ENCODE assay signal across 37 cellular contexts in genomic region chr3:167631471-167631870, GRCh38. TPM values are rescaled to one million over a fixed set of nuclear protein-coding genes. Genes with fewer than 3 reads are reported as not detected.
"Had no signal": no experiment of that assay in that cellular context is flagged by ENCODE, and none has a peak within 500 bp of the region (broad histone marks: within the 10 kb centered on the region; RNA-seq: fewer than 3 reads in every experiment).

No MANE protein-coding gene starts in this region.

- H3K36me3 Mint-ChIP-seq: activated CD8-positive, alpha-beta memory T cell treated with anti-CD3 and anti-CD28 coated beads, Interleukin-2, amount 10 ng/mL, durations not matched to agents 7 days and 5 days; activated naive CD4-positive, alpha-beta T cell treated with anti-CD3 and anti-CD28 coated beads, Interleukin-2, amount 50 U/mL, for 72 hours; activated naive CD8-positive, alpha-beta T cell treated with anti-CD3 and anti-CD28 coated beads for 36 hours had no signal

- ATAC-seq: activated CD4-positive, alpha-beta T cell treated with anti-CD3 and anti-CD28 coated beads for 36 hours; activated CD4-positive, CD25-positive, alpha-beta regulatory T cell treated with anti-CD3 and anti-CD28 coated beads, Interleukin-2, amount 50 U/mL, for 24 hours; activated CD8-positive, alpha-beta memory T cell treated with anti-CD3 and anti-CD28 coated beads, Interleukin-2, amount 10 ng/mL, durations not matched to agents 7 days and 5 days; activated CD8-positive, alpha-beta T cell treated with anti-CD3 and anti-CD28 coated beads, Interleukin-2, amount 10 ng/mL, durations not matched to agents 7 days and 5 days; activated naive CD4-positive, alpha-beta T cell treated with anti-CD3 and anti-CD28 coated beads, Interleukin-2, amount 50 U/mL, for 72 hours; body of pancreas had no signal

- H3K9me3 ChIP-seq: adrenal gland, body of pancreas, breast epithelium had no signal

- DNase-seq: activated CD4-positive, alpha-beta memory T cell treated with anti-CD3 and anti-CD28 coated beads, Interleukin-2, amount 10 ng/mL, durations not matched to agents 7 days and 5 days; activated CD4-positive, alpha-beta T cell treated with anti-CD3 and anti-CD28 coated beads for 1 hour; activated CD4-positive, alpha-beta T cell treated with anti-CD3 and anti-CD28 coated beads for 36 hours; activated CD4-positive, alpha-beta T cell treated with anti-CD3 and anti-CD28 coated beads for 48 hours; activated CD4-positive, alpha-beta T cell treated with anti-CD3 and anti-CD28 coated beads, Interleukin-2, amount 10 ng/mL, durations not matched to agents 7 days and 5 days; activated CD4-positive, alpha-beta T cell treated with anti-CD3 and anti-CD28 coated beads, Interleukin-2, amount 50 U/mL, for 48 hours; activated CD4-positive, CD25-positive, alpha-beta regulatory T cell; activated CD8-positive, alpha-beta memory T cell treated with anti-CD3 and anti-CD28 coated beads for 24 hours; activated CD8-positive, alpha-beta memory T cell treated with anti-CD3 and anti-CD28 coated beads, Interleukin-2, amount 10 ng/mL, durations not matched to agents 7 days and 5 days; activated CD8-positive, alpha-beta memory T cell treated with anti-CD3 and anti-CD28 coated beads, Interleukin-2, amount 50 U/mL, for 48 hours; activated CD8-positive, alpha-beta T cell treated with anti-CD3 and anti-CD28 coated beads, Interleukin-2, amount 10 ng/mL, durations not matched to agents 7 days and 5 days; activated effector memory CD4-positive, alpha-beta T cell treated with Interleukin-2 at 50 U/mL for 16 hours; activated gamma-delta T cell; activated naive CD4-positive, alpha-beta T cell; activated naive CD4-positive, alpha-beta T cell treated with anti-CD3 and anti-CD28 coated beads for 36 hours; activated naive CD4-positive, alpha-beta T cell treated with anti-CD3 and anti-CD28 coated beads, Interleukin-2, amount 50 U/mL, for 16 hours; activated naive CD8-positive, alpha-beta T cell treated with anti-CD3 and anti-CD28 coated beads for 36 hours; activated T-cell treated with anti-CD3 and anti-CD28 coated beads, Interleukin-2, amount 50 U/mL, for 24 hours; activated T-cell treated with anti-CD3 and anti-CD28 coated beads, Interleukin-2, amount 50 U/mL, for 48 hours; adrenal gland; amniotic stem cell; aorta; body of pancreas; brain microvascular endothelial cell; central memory CD4-positive, alpha-beta T cell; T-helper 1 cell; T-helper 2 cell; T-helper 9 cell had no signal

- H3K9me3 Mint-ChIP-seq: activated CD4-positive, alpha-beta memory T cell treated with anti-CD3 and anti-CD28 coated beads, Interleukin-2, amount 10 ng/mL, durations not matched to agents 7 days and 5 days; activated CD4-positive, alpha-beta T cell treated with anti-CD3 and anti-CD28 coated beads, Interleukin-2, amount 10 ng/mL, durations not matched to agents 7 days and 5 days; activated naive CD4-positive, alpha-beta T cell treated with anti-CD3 and anti-CD28 coated beads for 36 hours; activated naive CD4-positive, alpha-beta T cell treated with anti-CD3 and anti-CD28 coated beads, Interleukin-2, amount 50 U/mL, for 72 hours; activated naive CD8-positive, alpha-beta T cell treated with anti-CD3 and anti-CD28 coated beads for 36 hours; activated T-cell treated with anti-CD3 and anti-CD28 coated beads, Interleukin-2, amount 50 U/mL, for 24 hours; activated T-helper 2 cell treated with anti-CD3 and anti-CD28 coated beads, Interferon-gamma antibody, Interleukin-2, Interleukin-4, amounts not matched to agents 10 μg/mL and 5 μg/mL and 100 μg/mL, durations not matched to agents 14 hours and 24 hours and 36 hours; T-helper 1 cell treated with Interleukin-12 subunit alpha and Interleukin-12 subunit beta and Interleukin-4 antibody, amounts not matched to agents 30 μg/mL and 1 μg/mL, for 36 hours; T-helper 2 cell treated with Interferon-gamma antibody and Interleukin-4, amounts not matched to agents 5 μg/mL and 100 μg/mL, for 36 hours had no signal

- H3K4me3 ChIP-seq: adrenal gland, body of pancreas, breast epithelium had no signal

- H3K27me3 Mint-ChIP-seq: activated CD4-positive, alpha-beta memory T cell treated with anti-CD3 and anti-CD28 coated beads, Interleukin-2, amount 10 ng/mL, durations not matched to agents 7 days and 5 days; activated CD4-positive, alpha-beta T cell treated with anti-CD3 and anti-CD28 coated beads, Interleukin-2, amount 10 ng/mL, durations not matched to agents 7 days and 5 days; activated CD8-positive, alpha-beta memory T cell treated with anti-CD3 and anti-CD28 coated beads, Interleukin-2, amount 10 ng/mL, durations not matched to agents 7 days and 5 days; activated naive CD8-positive, alpha-beta T cell treated with anti-CD3 and anti-CD28 coated beads for 36 hours had no signal

- H3K4me3 Mint-ChIP-seq: activated CD4-positive, alpha-beta memory T cell treated with anti-CD3 and anti-CD28 coated beads, Interleukin-2, amount 10 ng/mL, durations not matched to agents 7 days and 5 days; activated CD4-positive, alpha-beta T cell treated with anti-CD3 and anti-CD28 coated beads for 36 hours; activated CD4-positive, alpha-beta T cell treated with anti-CD3 and anti-CD28 coated beads, Interleukin-2, amount 10 ng/mL, durations not matched to agents 7 days and 5 days; activated CD8-positive, alpha-beta memory T cell treated with anti-CD3 and anti-CD28 coated beads, Interleukin-2, amount 10 ng/mL, durations not matched to agents 7 days and 5 days; activated CD8-positive, alpha-beta T cell treated with anti-CD3 and anti-CD28 coated beads, Interleukin-2, amount 10 ng/mL, durations not matched to agents 7 days and 5 days; activated naive CD4-positive, alpha-beta T cell treated with anti-CD3 and anti-CD28 coated beads for 36 hours; activated naive CD8-positive, alpha-beta T cell treated with anti-CD3 and anti-CD28 coated beads for 36 hours; activated T-cell treated with anti-CD3 and anti-CD28 coated beads, Interleukin-2, amount 50 U/mL, for 24 hours; T-helper 1 cell treated with Interleukin-12 subunit alpha and Interleukin-12 subunit beta and Interleukin-4 antibody, amounts not matched to agents 30 μg/mL and 1 μg/mL, for 36 hours; T-helper 2 cell treated with Interferon-gamma antibody and Interleukin-4, amounts not matched to agents 5 μg/mL and 100 μg/mL, for 36 hours had no signal

- H3K4me1 ChIP-seq: adrenal gland, body of pancreas, breast epithelium had no signal

- FAIRE-seq: astrocyte, TTC549 had no signal

- H3K27ac ChIP-seq: adrenal gland, body of pancreas, brain microvascular endothelial cell, breast epithelium, VCaP had no signal

- H3K36me3 ChIP-seq: adrenal gland, brain microvascular endothelial cell, breast epithelium had no signal

- H3K4me1 Mint-ChIP-seq: activated CD4-positive, alpha-beta memory T cell treated with anti-CD3 and anti-CD28 coated beads, Interleukin-2, amount 10 ng/mL, durations not matched to agents 7 days and 5 days; activated CD4-positive, alpha-beta T cell treated with anti-CD3 and anti-CD28 coated beads for 36 hours; activated CD4-positive, alpha-beta T cell treated with anti-CD3 and anti-CD28 coated beads, Interleukin-2, amount 10 ng/mL, durations not matched to agents 7 days and 5 days; activated CD8-positive, alpha-beta memory T cell treated with anti-CD3 and anti-CD28 coated beads, Interleukin-2, amount 10 ng/mL, durations not matched to agents 7 days and 5 days; activated naive CD8-positive, alpha-beta T cell treated with anti-CD3 and anti-CD28 coated beads for 36 hours had no signal

- H3K27me3 ChIP-seq: adrenal gland, body of pancreas, brain microvascular endothelial cell, breast epithelium had no signal

- H3K27ac Mint-ChIP-seq: activated CD4-positive, alpha-beta memory T cell treated with anti-CD3 and anti-CD28 coated beads, Interleukin-2, amount 10 ng/mL, durations not matched to agents 7 days and 5 days; activated CD4-positive, alpha-beta T cell treated with anti-CD3 and anti-CD28 coated beads for 36 hours; activated CD4-positive, alpha-beta T cell treated with anti-CD3 and anti-CD28 coated beads, Interleukin-2, amount 10 ng/mL, durations not matched to agents 7 days and 5 days; activated CD8-positive, alpha-beta memory T cell treated with anti-CD3 and anti-CD28 coated beads, Interleukin-2, amount 10 ng/mL, durations not matched to agents 7 days and 5 days; activated CD8-positive, alpha-beta T cell treated with anti-CD3 and anti-CD28 coated beads, Interleukin-2, amount 10 ng/mL, durations not matched to agents 7 days and 5 days; activated naive CD4-positive, alpha-beta T cell treated with anti-CD3 and anti-CD28 coated beads for 36 hours; activated naive CD4-positive, alpha-beta T cell treated with anti-CD3 and anti-CD28 coated beads, Interleukin-2, amount 50 U/mL, for 72 hours; activated naive CD8-positive, alpha-beta T cell treated with anti-CD3 and anti-CD28 coated beads for 36 hours; activated T-cell treated with anti-CD3 and anti-CD28 coated beads, Interleukin-2, amount 50 U/mL, for 24 hours; activated T-helper 2 cell treated with anti-CD3 and anti-CD28 coated beads, Interferon-gamma antibody, Interleukin-2, Interleukin-4, amounts not matched to agents 10 μg/mL and 5 μg/mL and 100 μg/mL, durations not matched to agents 14 hours and 24 hours and 36 hours; T-helper 1 cell treated with Interleukin-12 subunit alpha and Interleukin-12 subunit beta and Interleukin-4 antibody, amounts not matched to agents 30 μg/mL and 1 μg/mL, for 36 hours; T-helper 2 cell treated with Interferon-gamma antibody and Interleukin-4, amounts not matched to agents 5 μg/mL and 100 μg/mL, for 36 hours had no signal

RNA-seq across cellular contexts. Expression of gene WDR49, which starts 22.3 kb away (rescaled TPM):
- total RNA-seq: activated CD4-positive, alpha-beta memory T cell treated with anti-CD3 and anti-CD28 coated beads, Interleukin-2, amount 10 ng/mL, durations not matched to agents 7 days and 5 days; activated CD4-positive, alpha-beta T cell treated with anti-CD3 and anti-CD28 coated beads for 36 hours; activated CD8-positive, alpha-beta memory T cell treated with anti-CD3 and anti-CD28 coated beads, Interleukin-2, amount 10 ng/mL, durations not matched to agents 7 days and 5 days; activated CD8-positive, alpha-beta T cell treated with anti-CD3 and anti-CD28 coated beads, Interleukin-2, amount 10 ng/mL, durations not matched to agents 7 days and 5 days; activated naive CD4-positive, alpha-beta T cell treated with anti-CD3 and anti-CD28 coated beads for 36 hours; activated T-helper 2 cell treated with anti-CD3 and anti-CD28 coated beads, Interferon-gamma antibody, Interleukin-2, Interleukin-4, amounts not matched to agents 10 μg/mL and 5 μg/mL and 100 μg/mL, durations not matched to agents 14 hours and 24 hours and 36 hours had no signal
